In genomic region chr4:44100456-44100855, GRCh38 we compare ENCODE assay signal across 7 cellular contexts.
"Had no signal": no experiment of that assay in that cellular context is flagged by ENCODE, and none has a peak within 500 bp of the region (broad histone marks: within the 10 kb centered on the region; RNA-seq: fewer than 3 reads in every experiment).

No MANE protein-coding gene starts in this region.

- DNase-seq: GM23248, GOT3, H7, HFFc6, KBM-7 had no signal

- ATAC-seq: HCT116, HepG2 had no signal
